Comparison of ENCODE assay signal across 17 cellular contexts in genomic region chr1:194117582-194117981, GRCh38.
DNase-seq lines count a peak whose midpoint lies in the region; ATAC-seq, FAIRE-seq and TF ChIP-seq lines count a peak whose summit lies in the region.
"Had no signal": no experiment of that assay in that cellular context is flagged by ENCODE, and none has a peak within 500 bp of the region (broad histone marks: within the 10 kb centered on the region; RNA-seq: fewer than 3 reads in every experiment).

No MANE protein-coding gene starts in this region.

- peak; percentile 48 for DNase-seq in WERI-Rb-1
- DNase-seq in mesenchymal stem cell, result no peak
- DNase-seq in NCI-H748 treated with DMSO at 0.1 percent for 48 hours (lab: John Stamatoyannopoulos, UW), result no peak
- no peak for DNase-seq in GM19239 (ENCODE audit: insufficient read length, low spot score)
- DNase-seq in PC-9, result no peak
- DNase-seq in NCI-H226, result no peak
- DNase-seq: activated CD4-positive, alpha-beta memory T cell treated with anti-CD3 and anti-CD28 coated beads for 36 hours; activated effector memory CD4-positive, alpha-beta T cell treated with anti-CD3 and anti-CD28 coated beads, Interleukin-2, amount 50 U/mL, for 16 hours; HFFc6; left colon; MV-4-11; NCI-H446 treated with DMSO at 0.1 percent for 48 hours; stimulated activated CD4-positive, alpha-beta T cell treated with anti-CD3 and anti-CD28 coated beads, Interleukin-4, amount 100 ng/mL, for 4 hours; stimulated activated naive CD4-positive, alpha-beta T cell had no signal

- no peak for FAIRE-seq in GM19239 (lab: Jason Lieb, UNC)

- H3K9me3 ChIP-seq in DOHH2 (ENCODE audit: control insufficient read depth, insufficient read depth, low read length) (no peaks in the 10 kb centered on the region; the same call in 1 of the 2 replicates), WERI-Rb-1 (ENCODE audit: severe bottlenecking) (no peaks in the 10 kb centered on the region), mesenchymal stem cell (ENCODE audit: control insufficient read depth, low read length) (no peaks in the 10 kb centered on the region), PC-9 (ENCODE audit: insufficient read depth, low read depth) (no peaks in the 10 kb centered on the region)
- H3K9me3 ChIP-seq: BLaER1 had no signal

- no peak overlapping the region for H3K4me2 ChIP-seq in DOHH2 (ENCODE audit: low read length)
- H3K4me2 ChIP-seq in mesenchymal stem cell (ENCODE audit: low read length, poor library complexity, severe bottlenecking), result no peak overlapping the region
- H3K4me2 ChIP-seq in PC-9, result no peak overlapping the region
- H3K4me2 ChIP-seq: BLaER1 had no signal

- H3K79me1 ChIP-seq in mesenchymal stem cell (replicated peaks; ENCODE audit: low read length, poor library complexity, severe bottlenecking), result no peaks in the 10 kb centered on the region

- intact Hi-C loops in PC-9 (cut with micrococcal nuclease; ENCODE audit: unreplicated experiment), result no loop called here

- POLR2A ChIA-PET in PC-9 (lab: Charles Lee; ENCODE audit: unreplicated experiment), result no interaction called here

- H3K27me3 ChIP-seq in DOHH2 (ENCODE audit: control insufficient read depth, low read length), result no peaks in the 10 kb centered on the region
- H3K27me3 ChIP-seq in WERI-Rb-1 (ENCODE audit: insufficient read depth, low read depth, severe bottlenecking), result no peaks in the 10 kb centered on the region
- no peaks in the 10 kb centered on the region for H3K27me3 ChIP-seq in mesenchymal stem cell (ENCODE audit: control insufficient read depth in 1 of 2, insufficient read depth in 1 of 2, low read length in 2 of 2)
- no peaks in the 10 kb centered on the region for H3K27me3 ChIP-seq in PC-9 (ENCODE audit: insufficient read depth, low read depth)
- H3K27me3 ChIP-seq: BLaER1 had no signal

- no peaks in the 10 kb centered on the region for H4K20me1 ChIP-seq in DOHH2 (ENCODE audit: control insufficient read depth, insufficient read depth, low read depth, low read length)
- no peaks in the 10 kb centered on the region for H4K20me1 ChIP-seq in PC-9 (ENCODE audit: insufficient read depth)
- H4K20me1 ChIP-seq: BLaER1 had no signal

- no peak overlapping the region for H3K14ac ChIP-seq in mesenchymal stem cell (ENCODE audit: low read length in 2 of 2)

- H3K27ac ChIP-seq in DOHH2 (ENCODE audit: low read depth, low read length) (no peak overlapping the region), WERI-Rb-1 (no peak overlapping the region), mesenchymal stem cell (ENCODE audit: low read length, poor library complexity, severe bottlenecking) (no peak overlapping the region), PC-9 (no peak overlapping the region)
- H3K27ac ChIP-seq: BLaER1 had no signal

- no peak overlapping the region for H3K4me3 ChIP-seq in DOHH2 (ENCODE audit: low read length)
- H3K4me3 ChIP-seq in WERI-Rb-1 (ENCODE audit: low read depth, low read length), result no peak overlapping the region
- H3K4me3 ChIP-seq in mesenchymal stem cell (ENCODE audit: insufficient read depth in 1 of 2, low read depth in 1 of 2, low read length in 2 of 2), result peak overlapping the region in 1 of 2 experiments; percentile 21
- no peak overlapping the region for H3K4me3 ChIP-seq in PC-9
- H3K4me3 ChIP-seq: BLaER1 had no signal

- H2BK12ac ChIP-seq in mesenchymal stem cell (ENCODE audit: low read length in 2 of 2), result no peak overlapping the region

- CTCF ChIA-PET in PC-9 (lab: Charles Lee), result no interaction called here

- H2AK5ac ChIP-seq in mesenchymal stem cell (ENCODE audit: low read length, severe bottlenecking), result no peak overlapping the region

- TF ChIP-seq CTCF in DOHH2 (IDR thresholded peaks at IDR 0.05; ENCODE audit: low read depth, low read length, poor library complexity, severe bottlenecking) (peak; percentile 12), WERI-Rb-1 (IDR thresholded peaks at IDR 0.05; ENCODE audit: low read depth, low read length) (peak; percentile 67), PC-9 (conservative IDR thresholded peaks at IDR 0.05) (no peak)

- no peaks in the 10 kb centered on the region for H3K36me3 ChIP-seq in DOHH2 (ENCODE audit: control insufficient read depth, low read length)
- no peaks in the 10 kb centered on the region for H3K36me3 ChIP-seq in WERI-Rb-1
- no peaks in the 10 kb centered on the region for H3K36me3 ChIP-seq in mesenchymal stem cell (ENCODE audit: control insufficient read depth in 1 of 2, insufficient read depth in 2 of 2, low read depth in 1 of 2, low read length in 2 of 2)
- H3K36me3 ChIP-seq in PC-9 (ENCODE audit: low read depth), result no peaks in the 10 kb centered on the region
- H3K36me3 ChIP-seq: BLaER1 had no signal

- no peak overlapping the region for H3K9ac ChIP-seq in mesenchymal stem cell (ENCODE audit: low read length)
- H3K9ac ChIP-seq: BLaER1 had no signal

- BruUV-seq in PC-9 (replicated peaks; lab: Mats Ljungman, UMichigan), result no TSS peak

- H3K79me2 ChIP-seq in DOHH2 (ENCODE audit: control insufficient read depth, low read length) (no peaks in the 10 kb centered on the region), PC-9 (ENCODE audit: low read depth) (no peaks in the 10 kb centered on the region)

- no peak overlapping the region for H3K4ac ChIP-seq in mesenchymal stem cell (ENCODE audit: low read depth in 1 of 2, low read length in 2 of 2)

- no peak overlapping the region for H2BK120ac ChIP-seq in mesenchymal stem cell (ENCODE audit: low read depth, low read length)

- H3K18ac ChIP-seq in mesenchymal stem cell (ENCODE audit: low read depth in 1 of 2, low read length in 2 of 2), result no peak overlapping the region

- no peaks in the 10 kb centered on the region for H3K9me2 ChIP-seq in DOHH2 (replicated peaks; ENCODE audit: control insufficient read depth, low read length)
- no peaks in the 10 kb centered on the region for H3K9me2 ChIP-seq in PC-9 (ENCODE audit: insufficient read depth)

- H2AFZ ChIP-seq in mesenchymal stem cell (ENCODE audit: low read depth, low read length) (no peak overlapping the region), PC-9 (no peak overlapping the region)

- H3K4me1 ChIP-seq in DOHH2 (ENCODE audit: control insufficient read depth, low read length), result no peaks in the 10 kb centered on the region
- H3K4me1 ChIP-seq in mesenchymal stem cell (ENCODE audit: control insufficient read depth, insufficient read depth, low read depth, low read length), result no peaks in the 10 kb centered on the region
- no peaks in the 10 kb centered on the region for H3K4me1 ChIP-seq in PC-9 (replicated peaks; ENCODE audit: insufficient read depth)
- H3K4me1 ChIP-seq: BLaER1 had no signal

- ATAC-seq in HG02938 (IDR thresholded peaks at IDR 0.05; ENCODE audit: unreplicated experiment), result peak; percentile 53
- ATAC-seq: left colon had no signal

- H4K8ac ChIP-seq in mesenchymal stem cell (ENCODE audit: low read length), result peak overlapping the region; percentile 17

- no peak overlapping the region for H4K91ac ChIP-seq in mesenchymal stem cell (ENCODE audit: low read length)

- H2BK5ac ChIP-seq in mesenchymal stem cell (ENCODE audit: low read depth, low read length, poor library complexity, severe bottlenecking), result no peak overlapping the region

- no peaks in the 10 kb centered on the region for H3F3A ChIP-seq in DOHH2 (ENCODE audit: control insufficient read depth, insufficient read depth)
- H3F3A ChIP-seq in PC-9 (ENCODE audit: insufficient read depth, low read depth), result no peaks in the 10 kb centered on the region

- WGBS in mesenchymal stem cell, result 45% methylated on average over 8 of the region's 8 CpGs

- H2BK15ac ChIP-seq in mesenchymal stem cell (ENCODE audit: low read depth, poor library complexity, severe bottlenecking), result no peak overlapping the region

- no peak overlapping the region for H3K23ac ChIP-seq in mesenchymal stem cell (ENCODE audit: low read length in 2 of 2)
